In the genomic region with DNA sequence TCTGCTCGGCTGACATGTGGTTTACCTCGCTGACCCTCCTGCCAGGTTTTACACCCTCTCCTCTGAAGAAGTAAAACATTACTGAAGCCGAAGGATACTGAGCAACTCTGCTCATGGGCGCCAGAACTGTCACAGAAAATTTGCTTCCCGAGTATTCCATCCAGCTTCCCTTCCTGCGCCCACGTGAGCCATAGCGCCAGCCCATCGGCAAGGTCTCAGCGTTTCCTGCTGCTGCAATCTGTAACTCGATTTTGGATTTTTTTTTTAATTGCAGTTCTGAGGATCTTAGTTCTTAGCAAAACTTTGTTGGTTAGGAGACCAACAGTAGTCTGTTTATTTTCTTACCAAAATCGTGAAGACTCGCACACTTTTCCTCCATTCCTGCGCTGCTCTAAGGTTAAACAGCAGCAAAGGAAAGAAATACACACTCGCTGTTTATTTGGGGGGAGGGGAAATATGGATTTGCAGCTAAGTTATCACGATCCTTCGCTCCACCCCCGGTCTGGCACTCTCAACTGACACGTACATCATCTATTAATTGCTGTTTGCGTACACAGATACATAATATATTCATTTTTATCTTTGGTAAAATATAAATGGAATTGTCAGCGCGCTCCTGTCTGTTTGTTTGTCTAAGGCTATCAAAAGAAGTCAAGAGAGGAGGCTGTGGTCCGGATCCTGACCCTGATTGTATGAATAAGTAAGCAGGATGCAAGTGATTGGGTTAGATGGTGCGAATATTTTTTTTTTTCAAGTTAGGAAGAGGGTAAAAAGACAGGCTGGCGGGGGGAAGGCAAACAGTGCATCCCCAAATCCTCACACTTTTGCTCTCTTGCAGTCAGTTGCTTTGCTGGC, we compare ENCODE assay signal across 10 cellular contexts. TPM values are rescaled to one million over a fixed set of nuclear protein-coding genes. Genes with fewer than 3 reads are reported as not detected.
A peak's percentile ranks its signal among the peaks of the same experiment; 100 is the strongest.
DNase-seq lines count a peak whose midpoint lies in the region; ATAC-seq and TF ChIP-seq lines count a peak whose summit lies in the region.
"Had no signal": no experiment of that assay in that cellular context is flagged by ENCODE, and none has a peak within 500 bp of the region (broad histone marks: within the 10 kb centered on the region; RNA-seq: fewer than 3 reads in every experiment).

A gene (plus strand): TSS at position 795 of the 855 bp plus-strand sequence. CDS start 668 bp downstream, outside the sequence.

- CTCF ChIA-PET in WTC11 (lab: Charles Lee), result interaction anchor here (2.6 kb wide), 1 partner anchor 379 kb away, joined by 13 read pairs; no protein-coding TSS in a partner anchor
- CTCF ChIA-PET in CD8-positive, alpha-beta T cell (lab: Charles Lee), result no interaction called here

- POLR2A ChIA-PET in WTC11 (lab: Charles Lee), result no interaction called here
- POLR2A ChIA-PET in CD8-positive, alpha-beta T cell (lab: Charles Lee), result no interaction called here

- H3K4me1 Mint-ChIP-seq in WTC11, result peaks cover 22% of the 10 kb centered on the region
- peaks cover 7% of the 10 kb centered on the region for H3K4me1 Mint-ChIP-seq in CD8-positive, alpha-beta T cell (ENCODE audit: low read depth)

- H3K27ac ChIP-seq in iPS-18a (ENCODE audit: low read length) (no peak within 1 kb of the TSS), skeletal muscle tissue (ENCODE audit: low read depth, low read length) (peak within 1 kb of the TSS; percentile 19)
- H3K27ac ChIP-seq in CD8-positive, alpha-beta T cell (ENCODE audit: low read depth, low read length), result no peak within 1 kb of the TSS

- intact Hi-C loops in CD8-positive, alpha-beta T cell (cut with DNase I, micrococcal nuclease), result no loop called here

- H3K9ac ChIP-seq in iPS-18a (ENCODE audit: low read length), result peak within 1 kb of the TSS; percentile 12
- H3K9ac ChIP-seq in skeletal muscle tissue (ENCODE audit: low read depth in 1 of 3, low read length in 3 of 3), result peak within 1 kb of the TSS; percentile 8 to 63 (median 45)

- DNase-seq in NCI-H2227 (lab: John Stamatoyannopoulos, UW; ENCODE audit: unreplicated experiment) (peak; percentile 5), NCI-H2227 treated with DMSO at 0.1 percent for 48 hours (lab: John Stamatoyannopoulos, UW) (no peak), WTC11 (ENCODE audit: low spot score) (peak; percentile 18), foreskin melanocyte (no peak)
- DNase-seq in CD8-positive, alpha-beta T cell, result no peak
- DNase-seq: CD4-positive, CD25-positive, alpha-beta regulatory T cell had no signal

- no peak for TF ChIP-seq CTCF in WTC11 (IDR thresholded peaks at IDR 0.05)
- TF ChIP-seq CTCF in CD8-positive, alpha-beta T cell (IDR thresholded peaks at IDR 0.05), result no peak

- H3K4me3 Mint-ChIP-seq in WTC11, result peak within 1 kb of the TSS; percentile 82
- no peak within 1 kb of the TSS for H3K4me3 Mint-ChIP-seq in CD8-positive, alpha-beta T cell

- H3K27me3 ChIP-seq in iPS-18a (ENCODE audit: control insufficient read depth, insufficient read depth, low read length) (peaks cover 61% of the 10 kb centered on the region), skeletal muscle tissue (ENCODE audit: control insufficient read depth in 3 of 3, insufficient read depth in 3 of 3, low read length in 3 of 3) (peaks cover 10 to 39% (median 25%) of the 10 kb centered on the region in 3 donors)
- peaks cover 4% of the 10 kb centered on the region for H3K27me3 ChIP-seq in CD8-positive, alpha-beta T cell (ENCODE audit: insufficient read depth, low read length)

- no peaks in the 10 kb centered on the region for H3K9me3 ChIP-seq in iPS-18a (ENCODE audit: control insufficient read depth, low read depth, low read length)
- H3K9me3 ChIP-seq in skeletal muscle tissue (ENCODE audit: control insufficient read depth in 3 of 3, low read length in 3 of 3), result no peaks in the 10 kb centered on the region
- no peaks in the 10 kb centered on the region for H3K9me3 ChIP-seq in CD8-positive, alpha-beta T cell (ENCODE audit: low read length)

- H3K36me3 ChIP-seq in iPS-18a (ENCODE audit: control insufficient read depth, low read depth, low read length), result no peaks in the 10 kb centered on the region
- no peaks in the 10 kb centered on the region for H3K36me3 ChIP-seq in skeletal muscle tissue (ENCODE audit: control insufficient read depth in 3 of 3, insufficient read depth in 3 of 3, low read length in 3 of 3)
- no peaks in the 10 kb centered on the region for H3K36me3 ChIP-seq in CD8-positive, alpha-beta T cell (ENCODE audit: insufficient read depth, low read length)

- H3K27ac Mint-ChIP-seq in WTC11, result no peak within 1 kb of the TSS
- no peak within 1 kb of the TSS for H3K27ac Mint-ChIP-seq in CD8-positive, alpha-beta T cell
- H3K27ac Mint-ChIP-seq: CD4-positive, CD25-positive, alpha-beta regulatory T cell had no signal

- H3K4me3 ChIP-seq in iPS-18a (ENCODE audit: low read length) (peak within 1 kb of the TSS; percentile 69), skeletal muscle tissue (ENCODE audit: low read length in 3 of 3) (peak within 1 kb of the TSS; percentile 69 to 76 (median 70))
- H3K4me3 ChIP-seq in CD8-positive, alpha-beta T cell (ENCODE audit: low read depth, low read length), result no peak within 1 kb of the TSS

- ATAC-seq in WTC11 (no peak), HG02763 (IDR thresholded peaks at IDR 0.05; ENCODE audit: unreplicated experiment) (no peak)
- ATAC-seq in CD8-positive, alpha-beta T cell, result no peak

- H3K4me1 ChIP-seq in iPS-18a (ENCODE audit: control insufficient read depth, low read depth, low read length) (peaks cover 13% of the 10 kb centered on the region), skeletal muscle tissue (ENCODE audit: control insufficient read depth in 3 of 3, insufficient read depth in 3 of 3, low read length in 3 of 3) (peaks cover 13 to 26% (median 25%) of the 10 kb centered on the region in 3 donors)
- no peaks in the 10 kb centered on the region for H3K4me1 ChIP-seq in CD8-positive, alpha-beta T cell (ENCODE audit: insufficient read depth, low read length)

- no peaks in the 10 kb centered on the region; the same call in 1 of the 2 replicates for H3K36me3 Mint-ChIP-seq in WTC11
- H3K36me3 Mint-ChIP-seq in CD8-positive, alpha-beta T cell, result no peaks in the 10 kb centered on the region
- H3K36me3 Mint-ChIP-seq: CD4-positive, CD25-positive, alpha-beta regulatory T cell had no signal

- H3K9me3 Mint-ChIP-seq in WTC11, result no peaks in the 10 kb centered on the region
- H3K9me3 Mint-ChIP-seq in CD8-positive, alpha-beta T cell, result no peaks in the 10 kb centered on the region
- H3K9me3 Mint-ChIP-seq: CD4-positive, CD25-positive, alpha-beta regulatory T cell had no signal

- H3K27me3 Mint-ChIP-seq in WTC11 (ENCODE audit: low read depth), result peaks cover 59% of the 10 kb centered on the region
- peaks cover 47% of the 10 kb centered on the region for H3K27me3 Mint-ChIP-seq in CD8-positive, alpha-beta T cell (ENCODE audit: low read depth)

TF ChIP-seq in WTC11, 78 proteins besides CTCF, POLR2A, EP300 and RAD21:
- TF ChIP-seq, protein P1, sequence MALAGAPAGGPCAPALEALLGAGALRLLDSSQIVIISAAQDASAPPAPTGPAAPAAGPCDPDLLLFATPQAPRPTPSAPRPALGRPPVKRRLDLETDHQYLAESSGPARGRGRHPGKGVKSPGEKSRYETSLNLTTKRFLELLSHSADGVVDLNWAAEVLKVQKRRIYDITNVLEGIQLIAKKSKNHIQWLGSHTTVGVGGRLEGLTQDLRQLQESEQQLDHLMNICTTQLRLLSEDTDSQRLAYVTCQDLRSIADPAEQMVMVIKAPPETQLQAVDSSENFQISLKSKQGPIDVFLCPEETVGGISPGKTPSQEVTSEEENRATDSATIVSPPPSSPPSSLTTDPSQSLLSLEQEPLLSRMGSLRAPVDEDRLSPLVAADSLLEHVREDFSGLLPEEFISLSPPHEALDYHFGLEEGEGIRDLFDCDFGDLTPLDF (CRISPR knock-in tag; IDR thresholded peaks at IDR 0.05), result no peak
- TF ChIP-seq NFATC4 (CRISPR knock-in tag; IDR thresholded peaks at IDR 0.05) (no peak), ELF4 (CRISPR knock-in tag; IDR thresholded peaks at IDR 0.05; ENCODE audit: low read depth) (no peak), NR3C1 (CRISPR knock-in tag; conservative IDR thresholded peaks at IDR 0.05; ENCODE audit: low read depth) (no peak)
- TF ChIP-seq, protein P2, sequence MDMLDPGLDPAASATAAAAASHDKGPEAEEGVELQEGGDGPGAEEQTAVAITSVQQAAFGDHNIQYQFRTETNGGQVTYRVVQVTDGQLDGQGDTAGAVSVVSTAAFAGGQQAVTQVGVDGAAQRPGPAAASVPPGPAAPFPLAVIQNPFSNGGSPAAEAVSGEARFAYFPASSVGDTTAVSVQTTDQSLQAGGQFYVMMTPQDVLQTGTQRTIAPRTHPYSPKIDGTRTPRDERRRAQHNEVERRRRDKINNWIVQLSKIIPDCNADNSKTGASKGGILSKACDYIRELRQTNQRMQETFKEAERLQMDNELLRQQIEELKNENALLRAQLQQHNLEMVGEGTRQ (CRISPR knock-in tag; IDR thresholded peaks at IDR 0.05), result peak; percentile 58
- TF ChIP-seq, protein P3, sequence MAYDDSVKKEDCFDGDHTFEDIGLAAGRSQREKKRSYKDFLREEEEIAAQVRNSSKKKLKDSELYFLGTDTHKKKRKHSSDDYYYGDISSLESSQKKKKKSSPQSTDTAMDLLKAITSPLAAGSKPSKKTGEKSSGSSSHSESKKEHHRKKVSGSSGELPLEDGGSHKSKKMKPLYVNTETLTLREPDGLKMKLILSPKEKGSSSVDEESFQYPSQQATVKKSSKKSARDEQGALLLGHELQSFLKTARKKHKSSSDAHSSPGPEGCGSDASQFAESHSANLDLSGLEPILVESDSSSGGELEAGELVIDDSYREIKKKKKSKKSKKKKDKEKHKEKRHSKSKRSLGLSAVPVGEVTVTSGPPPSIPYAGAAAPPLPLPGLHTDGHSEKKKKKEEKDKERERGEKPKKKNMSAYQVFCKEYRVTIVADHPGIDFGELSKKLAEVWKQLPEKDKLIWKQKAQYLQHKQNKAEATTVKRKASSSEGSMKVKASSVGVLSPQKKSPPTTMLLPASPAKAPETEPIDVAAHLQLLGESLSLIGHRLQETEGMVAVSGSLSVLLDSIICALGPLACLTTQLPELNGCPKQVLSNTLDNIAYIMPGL (CRISPR knock-in tag; IDR thresholded peaks at IDR 0.05), result no peak
TF ChIP-seq in WTC11: peak in this region for 1.

RNA-seq across cellular contexts. Expression of the gene that starts here (rescaled TPM):
- total RNA-seq in WTC11 (2021) (0.46 to 0.98 TPM (median 0.63 TPM) in 3 replicates), skeletal muscle tissue (2.6 TPM)
- total RNA-seq in CD8-positive, alpha-beta T cell, result not detected
- total RNA-seq: CD4-positive, CD25-positive, alpha-beta regulatory T cell; T-helper 2 cell treated with Interferon-gamma antibody and Interleukin-4, amounts not matched to agents 100 ng/mL and 5 ng/mL, for 36 hours had no signal

Comparison
In these comparisons a context has a peak if more than half of its experiments do, and no peak if none do; other contexts are left out.
1. Peak in DNase-seq in WTC11; RNA of the gene not detected or under 1 TPM.